In the genomic region with DNA sequence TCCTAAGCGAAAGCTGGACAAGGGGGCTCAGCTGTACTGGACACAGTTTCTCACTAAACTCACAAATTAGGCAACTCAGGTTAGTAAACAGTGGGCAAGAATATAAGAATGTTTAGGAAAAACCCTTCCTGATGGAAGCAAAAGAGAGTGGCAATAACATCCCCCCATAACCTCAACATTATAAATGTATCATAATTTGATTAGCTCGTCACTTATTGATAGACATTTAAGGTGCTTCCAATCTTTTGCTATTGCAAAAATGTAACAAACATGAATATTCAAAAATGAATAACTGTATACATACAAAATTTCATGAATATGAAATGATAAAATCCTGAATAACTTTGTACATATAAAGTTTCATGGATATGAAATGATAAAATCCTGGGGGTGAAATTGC, we compare ENCODE assay signal across 27 cellular contexts.
"Had no signal": no experiment of that assay in that cellular context is flagged by ENCODE, and none has a peak within 500 bp of the region (broad histone marks: within the 10 kb centered on the region; RNA-seq: fewer than 3 reads in every experiment).

No MANE protein-coding gene starts in this region.

- H3K36me3 ChIP-seq: stomach, suprapubic skin, thoracic aorta, thyroid gland, tibial artery, tibial nerve, transverse colon, upper lobe of left lung, upper lobe of right lung, uterus, vagina had no signal

- FAIRE-seq: urothelium cell line had no signal

- H3K4me3 ChIP-seq: stomach, suprapubic skin, testis, thoracic aorta, thyroid gland, tibial artery, tibial nerve, transverse colon, upper lobe of left lung, upper lobe of right lung, uterus, vagina had no signal

- H3K27ac ChIP-seq: stomach, suprapubic skin, testis, thoracic aorta, thyroid gland, tibial artery, tibial nerve, transverse colon, upper lobe of left lung, upper lobe of right lung, uterus, vagina had no signal

- H3K27me3 ChIP-seq: stomach, suprapubic skin, testis, thyroid gland, tibial artery, tibial nerve, transverse colon, upper lobe of left lung, upper lobe of right lung, uterus, vagina had no signal

- DNase-seq: stimulated activated CD4-positive, alpha-beta T cell treated with anti-CD3 and anti-CD28 coated beads, Interleukin-2, amount 100 ng/mL, for 48 hours; stimulated activated CD4-positive, alpha-beta T cell treated with anti-CD3 and anti-CD28 coated beads, Interleukin-4, amount 100 ng/mL, for 1 hour; stimulated activated CD4-positive, alpha-beta T cell treated with anti-CD3 and anti-CD28 coated beads, Interleukin-4, amount 100 ng/mL, for 24 hours; stimulated activated CD4-positive, alpha-beta T cell treated with anti-CD3 and anti-CD28 coated beads, Interleukin-4, amount 100 ng/mL, for 4 hours; stimulated activated CD8-positive, alpha-beta memory T cell treated with anti-CD3 and anti-CD28 coated beads, Interleukin-4, amount 100 ng/mL, for 48 hours; stimulated activated naive B cell treated with anti-CD40 and anti-IgM and Interleukin-4, amounts not matched to agents 10 μg/mL and 1 μg/mL and 100 μg/mL, for 72 hours; stimulated activated naive CD4-positive, alpha-beta T cell; stimulated activated naive CD4-positive, alpha-beta T cell treated with Interleukin-2 at 50 U/mL for 16 hours; stimulated activated naive CD8-positive, alpha-beta T cell treated with anti-CD3 and anti-CD28 coated beads, Interleukin-15, amount 100 ng/mL, for 72 hours; stimulated activated naive CD8-positive, alpha-beta T cell treated with anti-CD3 and anti-CD28 coated beads, Interleukin-15, Interleukin-2, amounts not matched to agents 100 U/mL and 50 U/mL, for 24 hours; stomach; substantia nigra; testis; thyroid gland; tibial artery; transverse colon; trophoblast cell; upper lobe of left lung; upper lobe of right lung; uterus had no signal

- ATAC-seq: stimulated activated effector memory CD8-positive, alpha-beta T cell treated with anti-CD3 and anti-CD28 coated beads, Interleukin-12 subunit alpha, Interleukin-12 subunit beta, amount 100 ng/mL, for 72 hours; stimulated activated memory B cell treated with anti-CD40 and anti-IgM and Interleukin-4, amounts not matched to agents 10 μg/mL and 1 μg/mL and 100 μg/mL, for 72 hours; stimulated activated naive B cell treated with anti-CD40 and anti-IgM and Interleukin-4, amounts not matched to agents 10 μg/mL and 1 μg/mL and 100 μg/mL, for 72 hours; stimulated activated naive CD8-positive, alpha-beta T cell treated with anti-CD3 and anti-CD28 coated beads, Interleukin-15, amount 100 ng/mL, for 72 hours; stimulated activated naive CD8-positive, alpha-beta T cell treated with anti-CD3 and anti-CD28 coated beads, Interleukin-15, Interleukin-2, amounts not matched to agents 100 U/mL and 50 U/mL, for 24 hours; upper lobe of right lung had no signal

- H3K9me3 ChIP-seq: suprapubic skin, testis, thoracic aorta, thyroid gland, tibial artery, transverse colon, upper lobe of left lung, upper lobe of right lung, uterus, vagina had no signal

- H3K4me1 ChIP-seq: stomach, suprapubic skin, testis, thyroid gland, tibial nerve, transverse colon, upper lobe of left lung, upper lobe of right lung, uterus, vagina had no signal
